2 cellular contexts compared by ENCODE assay signal in the genomic region with DNA sequence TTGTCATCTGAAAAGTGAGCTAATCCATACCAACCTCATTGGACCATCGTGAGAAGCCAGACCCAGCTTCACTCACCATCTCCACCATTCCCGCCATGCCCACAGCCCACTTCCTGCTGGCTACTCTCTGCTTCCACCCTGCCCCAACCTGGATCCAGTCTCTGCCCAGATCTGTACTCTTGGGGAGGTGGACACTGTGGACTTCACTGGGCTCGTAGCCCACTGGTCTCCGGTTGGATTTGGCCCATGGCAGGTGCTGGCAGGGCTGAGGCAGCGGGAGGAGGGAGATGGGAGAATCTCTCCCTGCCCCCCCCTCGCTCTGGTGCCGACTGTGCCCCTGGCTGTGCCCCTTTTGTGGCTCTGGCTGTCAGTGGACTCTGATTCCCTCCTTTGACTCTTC.
TF ChIP-seq lines count a peak whose summit lies in the region.

No MANE protein-coding gene starts in this region.

TF ChIP-seq in liver, 16 proteins besides CTCF, POLR2A, EP300 and RAD21 (continued from another document):
- TF ChIP-seq, protein P1, sequence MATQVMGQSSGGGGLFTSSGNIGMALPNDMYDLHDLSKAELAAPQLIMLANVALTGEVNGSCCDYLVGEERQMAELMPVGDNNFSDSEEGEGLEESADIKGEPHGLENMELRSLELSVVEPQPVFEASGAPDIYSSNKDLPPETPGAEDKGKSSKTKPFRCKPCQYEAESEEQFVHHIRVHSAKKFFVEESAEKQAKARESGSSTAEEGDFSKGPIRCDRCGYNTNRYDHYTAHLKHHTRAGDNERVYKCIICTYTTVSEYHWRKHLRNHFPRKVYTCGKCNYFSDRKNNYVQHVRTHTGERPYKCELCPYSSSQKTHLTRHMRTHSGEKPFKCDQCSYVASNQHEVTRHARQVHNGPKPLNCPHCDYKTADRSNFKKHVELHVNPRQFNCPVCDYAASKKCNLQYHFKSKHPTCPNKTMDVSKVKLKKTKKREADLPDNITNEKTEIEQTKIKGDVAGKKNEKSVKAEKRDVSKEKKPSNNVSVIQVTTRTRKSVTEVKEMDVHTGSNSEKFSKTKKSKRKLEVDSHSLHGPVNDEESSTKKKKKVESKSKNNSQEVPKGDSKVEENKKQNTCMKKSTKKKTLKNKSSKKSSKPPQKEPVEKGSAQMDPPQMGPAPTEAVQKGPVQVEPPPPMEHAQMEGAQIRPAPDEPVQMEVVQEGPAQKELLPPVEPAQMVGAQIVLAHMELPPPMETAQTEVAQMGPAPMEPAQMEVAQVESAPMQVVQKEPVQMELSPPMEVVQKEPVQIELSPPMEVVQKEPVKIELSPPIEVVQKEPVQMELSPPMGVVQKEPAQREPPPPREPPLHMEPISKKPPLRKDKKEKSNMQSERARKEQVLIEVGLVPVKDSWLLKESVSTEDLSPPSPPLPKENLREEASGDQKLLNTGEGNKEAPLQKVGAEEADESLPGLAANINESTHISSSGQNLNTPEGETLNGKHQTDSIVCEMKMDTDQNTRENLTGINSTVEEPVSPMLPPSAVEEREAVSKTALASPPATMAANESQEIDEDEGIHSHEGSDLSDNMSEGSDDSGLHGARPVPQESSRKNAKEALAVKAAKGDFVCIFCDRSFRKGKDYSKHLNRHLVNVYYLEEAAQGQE (IDR thresholded peaks at IDR 0.05): no peak
- no peak for TF ChIP-seq RXRA (IDR thresholded peaks at IDR 0.05)

TF ChIP-seq in HepG2, 621 proteins besides CTCF, POLR2A, EP300 and RAD21 (continued from another document):
- TF ChIP-seq STAT6 (CRISPR knock-in tag; IDR thresholded peaks at IDR 0.05; ENCODE audit: borderline replicate concordance): no peak
